20 cellular contexts compared by ENCODE assay signal in the genomic region with DNA sequence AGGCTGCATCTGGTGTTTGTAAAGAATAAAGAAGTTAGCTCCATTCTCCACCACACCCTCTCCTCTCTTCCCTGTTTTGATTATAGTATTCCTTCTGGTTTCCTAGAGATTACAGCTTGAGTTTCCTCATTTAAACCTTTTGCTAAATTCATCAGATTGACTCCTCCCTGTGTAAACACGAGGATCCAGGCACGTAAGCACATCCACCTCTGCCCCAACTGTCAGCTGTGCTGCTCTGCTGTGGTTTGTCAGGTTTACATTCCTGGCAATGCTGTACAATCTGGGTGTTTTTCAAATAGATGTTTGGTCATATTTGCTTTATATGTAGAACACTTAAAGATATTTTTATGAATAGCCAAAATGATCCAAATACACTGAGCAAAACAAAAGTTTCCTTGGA.
A peak's percentile ranks its signal among the peaks of the same experiment; 100 is the strongest.
DNase-seq lines count a peak whose midpoint lies in the region; ATAC-seq and TF ChIP-seq lines count a peak whose summit lies in the region.
"Had no signal": no experiment of that assay in that cellular context is flagged by ENCODE, and none has a peak within 500 bp of the region (broad histone marks: within the 10 kb centered on the region; RNA-seq: fewer than 3 reads in every experiment).

No MANE protein-coding gene starts in this region.

- H3K36me3 ChIP-seq in left lung = peaks cover 0 to 4% of the 10 kb centered on the region in 2 donors
- H3K36me3 ChIP-seq: Peyer's patch had no signal

- H3K4me3 ChIP-seq in AG04450 (ENCODE audit: low read depth, low read length) (no peak overlapping the region), left lung (no peak overlapping the region)
- H3K4me3 ChIP-seq: Peyer's patch had no signal

- H3K27me3 ChIP-seq in AG04450 (ENCODE audit: control insufficient read depth, insufficient read depth, low read length) (no peaks in the 10 kb centered on the region), left lung (no peaks in the 10 kb centered on the region)
- H3K27me3 ChIP-seq: Peyer's patch had no signal

- H3K36me3 Mint-ChIP-seq in T-helper 17 cell (ENCODE audit: low read depth) = peaks cover 4% of the 10 kb centered on the region
- H3K36me3 Mint-ChIP-seq in activated CD4-positive, alpha-beta T cell treated with anti-CD3 and anti-CD28 coated beads, Interleukin-2, amount 10 ng/mL, durations not matched to agents 7 days and 5 days (ENCODE audit: low read depth) = no peaks in the 10 kb centered on the region

- no peak overlapping the region for H3K4me3 Mint-ChIP-seq in T-helper 17 cell
- H3K4me3 Mint-ChIP-seq in activated CD4-positive, alpha-beta T cell treated with anti-CD3 and anti-CD28 coated beads, Interleukin-2, amount 10 ng/mL, durations not matched to agents 7 days and 5 days = no peak overlapping the region
- H3K4me3 Mint-ChIP-seq: activated CD8-positive, alpha-beta T cell treated with anti-CD3 and anti-CD28 coated beads, Interleukin-2, amount 10 ng/mL, durations not matched to agents 7 days and 5 days; activated naive CD8-positive, alpha-beta T cell treated with anti-CD3 and anti-CD28 coated beads for 36 hours; activated T-cell treated with anti-CD3 and anti-CD28 coated beads, Interleukin-2, amount 50 U/mL, for 72 hours had no signal

- no peak for TF ChIP-seq CTCF in AG04450 (IDR thresholded peaks at IDR 0.05; ENCODE audit: low read depth, low read length)
- no peak for TF ChIP-seq CTCF in left lung (IDR thresholded peaks at IDR 0.05)

- POLR2A ChIA-PET in AG04450 (lab: Yijun Ruan, JAX) = no interaction called here
- POLR2A ChIA-PET in activated CD4-positive, alpha-beta T cell treated with anti-CD3 and anti-CD28 coated beads, Interleukin-2, amount 10 ng/mL, durations not matched to agents 7 days and 5 days (lab: Charles Lee) = no interaction called here

- no peaks in the 10 kb centered on the region for H3K4me1 ChIP-seq in left lung
- H3K4me1 ChIP-seq: Peyer's patch had no signal

- no peaks in the 10 kb centered on the region for H3K27me3 Mint-ChIP-seq in T-helper 17 cell
- no peaks in the 10 kb centered on the region for H3K27me3 Mint-ChIP-seq in activated CD4-positive, alpha-beta T cell treated with anti-CD3 and anti-CD28 coated beads, Interleukin-2, amount 10 ng/mL, durations not matched to agents 7 days and 5 days
- H3K27me3 Mint-ChIP-seq: activated naive CD8-positive, alpha-beta T cell treated with anti-CD3 and anti-CD28 coated beads for 36 hours had no signal

- H3K9me3 ChIP-seq in AG04450 (ENCODE audit: control insufficient read depth, insufficient read depth, low read length) (no peaks in the 10 kb centered on the region), left lung (no peaks in the 10 kb centered on the region), T-helper 17 cell (ENCODE audit: control insufficient read depth, low read length, poor library complexity, severe bottlenecking) (no peaks in the 10 kb centered on the region)
- H3K9me3 ChIP-seq: Peyer's patch had no signal

- intact Hi-C loops in left lung (cut with DNase I) = no loop called here

- no peak overlapping the region for H3K27ac Mint-ChIP-seq in T-helper 17 cell
- H3K27ac Mint-ChIP-seq in activated CD4-positive, alpha-beta T cell treated with anti-CD3 and anti-CD28 coated beads, Interleukin-2, amount 10 ng/mL, durations not matched to agents 7 days and 5 days = no peak overlapping the region
- H3K27ac Mint-ChIP-seq: activated CD8-positive, alpha-beta T cell treated with anti-CD3 and anti-CD28 coated beads, Interleukin-2, amount 10 ng/mL, durations not matched to agents 7 days and 5 days; activated naive CD8-positive, alpha-beta T cell treated with anti-CD3 and anti-CD28 coated beads for 36 hours; activated T-cell treated with anti-CD3 and anti-CD28 coated beads, Interleukin-2, amount 50 U/mL, for 72 hours had no signal

- peaks cover 6% of the 10 kb centered on the region for H3K4me1 Mint-ChIP-seq in T-helper 17 cell
- peaks cover 8% of the 10 kb centered on the region for H3K4me1 Mint-ChIP-seq in activated CD4-positive, alpha-beta T cell treated with anti-CD3 and anti-CD28 coated beads, Interleukin-2, amount 10 ng/mL, durations not matched to agents 7 days and 5 days

- H3K27ac ChIP-seq in AG04450 (ENCODE audit: low read depth, low read length) (peak overlapping the region; percentile 58), left lung (no peak overlapping the region)
- H3K27ac ChIP-seq: Peyer's patch had no signal

- ATAC-seq in left lung = peak; percentile 14
- no peak for ATAC-seq in HG02973 (IDR thresholded peaks at IDR 0.05; ENCODE audit: unreplicated experiment)
- no peak for ATAC-seq in T-helper 17 cell
- ATAC-seq: activated CD8-positive, alpha-beta T cell treated with anti-CD3 and anti-CD28 coated beads, Interleukin-2, amount 10 ng/mL, durations not matched to agents 7 days and 5 days; activated T-cell treated with anti-CD3 and anti-CD28 coated beads, Interleukin-2, amount 50 U/mL, for 72 hours; right cardiac atrium had no signal

- no peaks in the 10 kb centered on the region for H3K9me3 Mint-ChIP-seq in activated CD4-positive, alpha-beta T cell treated with anti-CD3 and anti-CD28 coated beads, Interleukin-2, amount 10 ng/mL, durations not matched to agents 7 days and 5 days
- H3K9me3 Mint-ChIP-seq: activated naive CD8-positive, alpha-beta T cell treated with anti-CD3 and anti-CD28 coated beads for 36 hours; activated T-cell treated with anti-CD3 and anti-CD28 coated beads, Interleukin-2, amount 50 U/mL, for 72 hours had no signal

- DNase-seq in AG04450 (ENCODE audit: low read depth, low spot score) = peak; percentile 81
- DNase-seq in NCI-H2081 (lab: John Stamatoyannopoulos, UW) = peak; percentile 19 to 69
- DNase-seq in amniotic epithelial cell (ENCODE audit: low read depth) = peak; percentile 31
- no peak for DNase-seq in left lung
- no peak for DNase-seq in T-helper 17 cell
- no peak for DNase-seq in activated CD4-positive, alpha-beta T cell treated with anti-CD3 and anti-CD28 coated beads, Interleukin-2, amount 10 ng/mL, durations not matched to agents 7 days and 5 days
- no peak for DNase-seq in cortex of kidney (lab: John Stamatoyannopoulos, UW)
- DNase-seq: activated CD8-positive, alpha-beta T cell treated with anti-CD3 and anti-CD28 coated beads, Interleukin-2, amount 10 ng/mL, durations not matched to agents 7 days and 5 days; activated naive CD8-positive, alpha-beta T cell treated with anti-CD3 and anti-CD28 coated beads for 36 hours; activated T-cell treated with anti-CD3 and anti-CD28 coated beads, Interleukin-2, amount 50 U/mL, for 72 hours; DND-41; effector CD4-positive, alpha-beta T cell; kidney glomerular epithelial cell; NCI-H146; NCI-H524 treated with DMSO at 0.1 percent for 48 hours; nucleus accumbens; Peyer's patch; right cardiac atrium; SW 1271 had no signal

- CTCF ChIA-PET in AG04450 (lab: Charles Lee) = no interaction called here
- CTCF ChIA-PET in activated CD4-positive, alpha-beta T cell treated with anti-CD3 and anti-CD28 coated beads, Interleukin-2, amount 10 ng/mL, durations not matched to agents 7 days and 5 days (lab: Charles Lee) = interaction anchor here (0.5 kb wide), 1 partner anchor 1837 kb away, joined by 3 read pairs; no protein-coding TSS in a partner anchor

Comparison
In these comparisons a context has a peak if more than half of its experiments do, and no peak if none do; other contexts are left out.
1. DNase-seq: peak in AG04450 (single experiment), NCI-H2081 (2 of 2) and amniotic epithelial cell (single experiment); none in left lung (0 of 2), T-helper 17 cell (0 of 3), activated CD4-positive, alpha-beta T cell treated with anti-CD3 and anti-CD28 coated beads, Interleukin-2, amount 10 ng/mL, durations not matched to agents 7 days and 5 days (single experiment) and cortex of kidney (single experiment).